1 cellular context compared by ENCODE assay signal in the genomic region with DNA sequence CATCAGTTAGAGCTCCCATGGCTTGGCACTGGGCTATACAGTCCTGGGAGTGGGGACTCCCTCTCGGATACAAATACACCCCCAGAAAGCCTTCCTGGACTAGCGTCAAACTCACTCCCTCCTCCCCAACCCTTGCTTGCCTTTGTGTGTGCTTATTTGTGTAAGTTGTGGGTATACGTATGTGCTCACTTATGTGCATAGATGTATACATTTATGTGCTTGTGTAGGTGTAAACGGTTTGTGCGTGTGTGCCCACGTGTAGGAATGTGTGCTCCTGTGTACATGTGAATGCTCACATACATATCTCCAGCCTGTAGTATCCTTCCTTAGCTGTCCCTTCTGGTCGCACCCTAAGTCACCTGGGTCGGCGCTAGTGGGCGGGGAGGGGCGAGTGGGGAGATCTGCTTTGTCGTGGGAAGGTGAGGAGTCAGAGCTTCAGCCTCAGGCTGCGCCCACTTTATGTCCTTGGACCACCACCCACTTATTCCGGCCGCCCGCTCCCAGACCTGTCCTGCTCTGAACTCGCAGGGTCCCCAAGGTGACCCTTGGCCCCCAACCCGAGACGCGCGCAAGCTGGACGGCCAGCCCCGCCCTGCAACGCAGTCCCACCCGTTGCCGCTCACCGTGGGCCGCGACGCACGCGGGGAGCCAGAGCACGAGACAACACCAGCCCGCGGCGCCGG.
A peak's percentile ranks its signal among the peaks of the same experiment; 100 is the strongest.
TF ChIP-seq lines count a peak whose summit lies in the region.

No MANE protein-coding gene starts in this region.

TF ChIP-seq in HepG2, 621 proteins besides CTCF, POLR2A, EP300 and RAD21 (continues in another document):
- no peak for TF ChIP-seq POLR2AphosphoS2 (IDR thresholded peaks at IDR 0.05; ENCODE audit: low read depth, low read length)
- TF ChIP-seq SSRP1 (CRISPR knock-in tag; IDR thresholded peaks at IDR 0.05) = no peak
- no peak for TF ChIP-seq KLF9 (CRISPR knock-in tag; IDR thresholded peaks at IDR 0.05; ENCODE audit: low read depth)
- no peak for TF ChIP-seq TRIM24 (CRISPR knock-in tag; IDR thresholded peaks at IDR 0.05)
- no peak for TF ChIP-seq ZNF232 (CRISPR knock-in tag; IDR thresholded peaks at IDR 0.05; ENCODE audit: borderline replicate concordance)
- TF ChIP-seq GZF1 (CRISPR knock-in tag; IDR thresholded peaks at IDR 0.05) = no peak
- no peak for TF ChIP-seq ZNF562 (CRISPR knock-in tag; IDR thresholded peaks at IDR 0.05; ENCODE audit: borderline replicate concordance)
- no peak for TF ChIP-seq CHD4 (IDR thresholded peaks at IDR 0.05; ENCODE audit: borderline replicate concordance, low read length)
- no peak for TF ChIP-seq MED1 (CRISPR knock-in tag; IDR thresholded peaks at IDR 0.05)
- no peak for TF ChIP-seq ZNF136 (CRISPR knock-in tag; IDR thresholded peaks at IDR 0.05; ENCODE audit: low read depth)
- TF ChIP-seq, protein P1, sequence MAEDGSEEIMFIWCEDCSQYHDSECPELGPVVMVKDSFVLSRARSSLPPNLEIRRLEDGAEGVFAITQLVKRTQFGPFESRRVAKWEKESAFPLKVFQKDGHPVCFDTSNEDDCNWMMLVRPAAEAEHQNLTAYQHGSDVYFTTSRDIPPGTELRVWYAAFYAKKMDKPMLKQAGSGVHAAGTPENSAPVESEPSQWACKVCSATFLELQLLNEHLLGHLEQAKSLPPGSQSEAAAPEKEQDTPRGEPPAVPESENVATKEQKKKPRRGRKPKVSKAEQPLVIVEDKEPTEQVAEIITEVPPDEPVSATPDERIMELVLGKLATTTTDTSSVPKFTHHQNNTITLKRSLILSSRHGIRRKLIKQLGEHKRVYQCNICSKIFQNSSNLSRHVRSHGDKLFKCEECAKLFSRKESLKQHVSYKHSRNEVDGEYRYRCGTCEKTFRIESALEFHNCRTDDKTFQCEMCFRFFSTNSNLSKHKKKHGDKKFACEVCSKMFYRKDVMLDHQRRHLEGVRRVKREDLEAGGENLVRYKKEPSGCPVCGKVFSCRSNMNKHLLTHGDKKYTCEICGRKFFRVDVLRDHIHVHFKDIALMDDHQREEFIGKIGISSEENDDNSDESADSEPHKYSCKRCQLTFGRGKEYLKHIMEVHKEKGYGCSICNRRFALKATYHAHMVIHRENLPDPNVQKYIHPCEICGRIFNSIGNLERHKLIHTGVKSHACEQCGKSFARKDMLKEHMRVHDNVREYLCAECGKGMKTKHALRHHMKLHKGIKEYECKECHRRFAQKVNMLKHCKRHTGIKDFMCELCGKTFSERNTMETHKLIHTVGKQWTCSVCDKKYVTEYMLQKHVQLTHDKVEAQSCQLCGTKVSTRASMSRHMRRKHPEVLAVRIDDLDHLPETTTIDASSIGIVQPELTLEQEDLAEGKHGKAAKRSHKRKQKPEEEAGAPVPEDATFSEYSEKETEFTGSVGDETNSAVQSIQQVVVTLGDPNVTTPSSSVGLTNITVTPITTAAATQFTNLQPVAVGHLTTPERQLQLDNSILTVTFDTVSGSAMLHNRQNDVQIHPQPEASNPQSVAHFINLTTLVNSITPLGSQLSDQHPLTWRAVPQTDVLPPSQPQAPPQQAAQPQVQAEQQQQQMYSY (CRISPR knock-in tag; IDR thresholded peaks at IDR 0.05) = no peak
- no peak for TF ChIP-seq HOXA7 (CRISPR knock-in tag; IDR thresholded peaks at IDR 0.05)
- 0 out of 2 replicates have a peak, but pooled peaks have one; percentile 40 for TF ChIP-seq NR2C2 (CRISPR knock-in tag; IDR thresholded peaks at IDR 0.05; ENCODE audit: borderline replicate concordance)
- TF ChIP-seq ATF1 (CRISPR knock-in tag; IDR thresholded peaks at IDR 0.05) = no peak
- TF ChIP-seq, protein P2, sequence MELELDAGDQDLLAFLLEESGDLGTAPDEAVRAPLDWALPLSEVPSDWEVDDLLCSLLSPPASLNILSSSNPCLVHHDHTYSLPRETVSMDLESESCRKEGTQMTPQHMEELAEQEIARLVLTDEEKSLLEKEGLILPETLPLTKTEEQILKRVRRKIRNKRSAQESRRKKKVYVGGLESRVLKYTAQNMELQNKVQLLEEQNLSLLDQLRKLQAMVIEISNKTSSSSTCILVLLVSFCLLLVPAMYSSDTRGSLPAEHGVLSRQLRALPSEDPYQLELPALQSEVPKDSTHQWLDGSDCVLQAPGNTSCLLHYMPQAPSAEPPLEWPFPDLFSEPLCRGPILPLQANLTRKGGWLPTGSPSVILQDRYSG (CRISPR knock-in tag; IDR thresholded peaks at IDR 0.05) = no peak
- TF ChIP-seq, protein P3, sequence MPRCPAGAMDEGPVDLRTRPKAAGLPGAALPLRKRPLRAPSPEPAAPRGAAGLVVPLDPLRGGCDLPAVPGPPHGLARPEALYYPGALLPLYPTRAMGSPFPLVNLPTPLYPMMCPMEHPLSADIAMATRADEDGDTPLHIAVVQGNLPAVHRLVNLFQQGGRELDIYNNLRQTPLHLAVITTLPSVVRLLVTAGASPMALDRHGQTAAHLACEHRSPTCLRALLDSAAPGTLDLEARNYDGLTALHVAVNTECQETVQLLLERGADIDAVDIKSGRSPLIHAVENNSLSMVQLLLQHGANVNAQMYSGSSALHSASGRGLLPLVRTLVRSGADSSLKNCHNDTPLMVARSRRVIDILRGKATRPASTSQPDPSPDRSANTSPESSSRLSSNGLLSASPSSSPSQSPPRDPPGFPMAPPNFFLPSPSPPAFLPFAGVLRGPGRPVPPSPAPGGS (CRISPR knock-in tag; IDR thresholded peaks at IDR 0.05) = no peak
- TF ChIP-seq HNRNPH1 (optimal IDR thresholded peaks at IDR 0.05; ENCODE audit: low read depth, low read length) = no peak
- no peak for TF ChIP-seq SP4 (CRISPR knock-in tag; IDR thresholded peaks at IDR 0.05)
- TF ChIP-seq ZNF768 (CRISPR knock-in tag; IDR thresholded peaks at IDR 0.05) = peak; percentile 19; the same call in 1 of the 2 replicates
- TF ChIP-seq, protein P4, sequence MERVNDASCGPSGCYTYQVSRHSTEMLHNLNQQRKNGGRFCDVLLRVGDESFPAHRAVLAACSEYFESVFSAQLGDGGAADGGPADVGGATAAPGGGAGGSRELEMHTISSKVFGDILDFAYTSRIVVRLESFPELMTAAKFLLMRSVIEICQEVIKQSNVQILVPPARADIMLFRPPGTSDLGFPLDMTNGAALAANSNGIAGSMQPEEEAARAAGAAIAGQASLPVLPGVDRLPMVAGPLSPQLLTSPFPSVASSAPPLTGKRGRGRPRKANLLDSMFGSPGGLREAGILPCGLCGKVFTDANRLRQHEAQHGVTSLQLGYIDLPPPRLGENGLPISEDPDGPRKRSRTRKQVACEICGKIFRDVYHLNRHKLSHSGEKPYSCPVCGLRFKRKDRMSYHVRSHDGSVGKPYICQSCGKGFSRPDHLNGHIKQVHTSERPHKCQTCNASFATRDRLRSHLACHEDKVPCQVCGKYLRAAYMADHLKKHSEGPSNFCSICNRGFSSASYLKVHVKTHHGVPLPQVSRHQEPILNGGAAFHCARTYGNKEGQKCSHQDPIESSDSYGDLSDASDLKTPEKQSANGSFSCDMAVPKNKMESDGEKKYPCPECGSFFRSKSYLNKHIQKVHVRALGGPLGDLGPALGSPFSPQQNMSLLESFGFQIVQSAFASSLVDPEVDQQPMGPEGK (CRISPR knock-in tag; IDR thresholded peaks at IDR 0.05) = no peak
- no peak for TF ChIP-seq ZMYM4 (CRISPR knock-in tag; IDR thresholded peaks at IDR 0.05)
- TF ChIP-seq NR3C1 (CRISPR knock-in tag; IDR thresholded peaks at IDR 0.05) = no peak
- TF ChIP-seq PLRG1 (conservative IDR thresholded peaks at IDR 0.05) = no peak
- no peak for TF ChIP-seq ZBTB21 (CRISPR knock-in tag; IDR thresholded peaks at IDR 0.05)
- peak; percentile 81; the same call in 1 of the 2 replicates for TF ChIP-seq ZNF510 (CRISPR knock-in tag; IDR thresholded peaks at IDR 0.05; ENCODE audit: low read depth)
- no peak for TF ChIP-seq NAIF1 (CRISPR knock-in tag; IDR thresholded peaks at IDR 0.05; ENCODE audit: borderline replicate concordance)
- TF ChIP-seq ZNF33B (CRISPR knock-in tag; IDR thresholded peaks at IDR 0.05) = no peak
- TF ChIP-seq, protein P5, sequence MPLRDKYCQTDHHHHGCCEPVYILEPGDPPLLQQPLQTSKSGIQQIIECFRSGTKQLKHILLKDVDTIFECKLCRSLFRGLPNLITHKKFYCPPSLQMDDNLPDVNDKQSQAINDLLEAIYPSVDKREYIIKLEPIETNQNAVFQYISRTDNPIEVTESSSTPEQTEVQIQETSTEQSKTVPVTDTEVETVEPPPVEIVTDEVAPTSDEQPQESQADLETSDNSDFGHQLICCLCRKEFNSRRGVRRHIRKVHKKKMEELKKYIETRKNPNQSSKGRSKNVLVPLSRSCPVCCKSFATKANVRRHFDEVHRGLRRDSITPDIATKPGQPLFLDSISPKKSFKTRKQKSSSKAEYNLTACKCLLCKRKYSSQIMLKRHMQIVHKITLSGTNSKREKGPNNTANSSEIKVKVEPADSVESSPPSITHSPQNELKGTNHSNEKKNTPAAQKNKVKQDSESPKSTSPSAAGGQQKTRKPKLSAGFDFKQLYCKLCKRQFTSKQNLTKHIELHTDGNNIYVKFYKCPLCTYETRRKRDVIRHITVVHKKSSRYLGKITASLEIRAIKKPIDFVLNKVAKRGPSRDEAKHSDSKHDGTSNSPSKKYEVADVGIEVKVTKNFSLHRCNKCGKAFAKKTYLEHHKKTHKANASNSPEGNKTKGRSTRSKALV (CRISPR knock-in tag; IDR thresholded peaks at IDR 0.05) = no peak
- TF ChIP-seq, protein P6, sequence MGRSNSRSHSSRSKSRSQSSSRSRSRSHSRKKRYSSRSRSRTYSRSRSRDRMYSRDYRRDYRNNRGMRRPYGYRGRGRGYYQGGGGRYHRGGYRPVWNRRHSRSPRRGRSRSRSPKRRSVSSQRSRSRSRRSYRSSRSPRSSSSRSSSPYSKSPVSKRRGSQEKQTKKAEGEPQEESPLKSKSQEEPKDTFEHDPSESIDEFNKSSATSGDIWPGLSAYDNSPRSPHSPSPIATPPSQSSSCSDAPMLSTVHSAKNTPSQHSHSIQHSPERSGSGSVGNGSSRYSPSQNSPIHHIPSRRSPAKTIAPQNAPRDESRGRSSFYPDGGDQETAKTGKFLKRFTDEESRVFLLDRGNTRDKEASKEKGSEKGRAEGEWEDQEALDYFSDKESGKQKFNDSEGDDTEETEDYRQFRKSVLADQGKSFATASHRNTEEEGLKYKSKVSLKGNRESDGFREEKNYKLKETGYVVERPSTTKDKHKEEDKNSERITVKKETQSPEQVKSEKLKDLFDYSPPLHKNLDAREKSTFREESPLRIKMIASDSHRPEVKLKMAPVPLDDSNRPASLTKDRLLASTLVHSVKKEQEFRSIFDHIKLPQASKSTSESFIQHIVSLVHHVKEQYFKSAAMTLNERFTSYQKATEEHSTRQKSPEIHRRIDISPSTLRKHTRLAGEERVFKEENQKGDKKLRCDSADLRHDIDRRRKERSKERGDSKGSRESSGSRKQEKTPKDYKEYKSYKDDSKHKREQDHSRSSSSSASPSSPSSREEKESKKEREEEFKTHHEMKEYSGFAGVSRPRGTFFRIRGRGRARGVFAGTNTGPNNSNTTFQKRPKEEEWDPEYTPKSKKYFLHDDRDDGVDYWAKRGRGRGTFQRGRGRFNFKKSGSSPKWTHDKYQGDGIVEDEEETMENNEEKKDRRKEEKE (IDR thresholded peaks at IDR 0.05) = no peak
- TF ChIP-seq, protein P7, sequence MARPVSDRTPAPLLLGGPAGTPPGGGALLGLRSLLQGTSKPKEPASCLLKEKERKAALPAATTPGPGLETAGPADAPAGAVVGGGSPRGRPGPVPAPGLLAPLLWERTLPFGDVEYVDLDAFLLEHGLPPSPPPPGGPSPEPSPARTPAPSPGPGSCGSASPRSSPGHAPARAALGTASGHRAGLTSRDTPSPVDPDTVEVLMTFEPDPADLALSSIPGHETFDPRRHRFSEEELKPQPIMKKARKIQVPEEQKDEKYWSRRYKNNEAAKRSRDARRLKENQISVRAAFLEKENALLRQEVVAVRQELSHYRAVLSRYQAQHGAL (CRISPR knock-in tag; IDR thresholded peaks at IDR 0.05; ENCODE audit: not compliant biosample characterization) = no peak
- TF ChIP-seq TCF12 (IDR thresholded peaks at IDR 0.05) = no peak
- TF ChIP-seq TCF12 (CRISPR knock-in tag; IDR thresholded peaks at IDR 0.05) = no peak
- TF ChIP-seq ELF1 (CRISPR knock-in tag; IDR thresholded peaks at IDR 0.05) = no peak
- TF ChIP-seq, protein P8, sequence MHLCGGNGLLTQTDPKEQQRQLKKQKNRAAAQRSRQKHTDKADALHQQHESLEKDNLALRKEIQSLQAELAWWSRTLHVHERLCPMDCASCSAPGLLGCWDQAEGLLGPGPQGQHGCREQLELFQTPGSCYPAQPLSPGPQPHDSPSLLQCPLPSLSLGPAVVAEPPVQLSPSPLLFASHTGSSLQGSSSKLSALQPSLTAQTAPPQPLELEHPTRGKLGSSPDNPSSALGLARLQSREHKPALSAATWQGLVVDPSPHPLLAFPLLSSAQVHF (CRISPR knock-in tag; IDR thresholded peaks at IDR 0.05) = no peak
- TF ChIP-seq FOXK2 (IDR thresholded peaks at IDR 0.05) = no peak
- TF ChIP-seq NFKB2 (CRISPR knock-in tag; IDR thresholded peaks at IDR 0.05; ENCODE audit: borderline replicate concordance) = no peak
- TF ChIP-seq, protein P9, sequence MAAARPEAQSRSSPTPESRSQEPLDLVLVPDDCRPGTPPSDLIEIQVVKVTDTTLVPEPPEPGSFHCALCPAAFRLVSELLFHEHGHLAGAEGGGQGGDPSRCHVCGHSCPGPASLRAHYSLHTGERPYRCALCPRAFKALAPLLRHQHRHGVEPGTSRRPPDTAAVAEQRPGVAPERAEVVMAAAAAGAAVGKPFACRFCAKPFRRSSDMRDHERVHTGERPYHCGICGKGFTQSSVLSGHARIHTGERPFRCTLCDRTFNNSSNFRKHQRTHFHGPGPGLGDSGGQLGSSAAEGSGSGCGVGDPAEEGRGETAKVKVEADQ (CRISPR knock-in tag; IDR thresholded peaks at IDR 0.05; ENCODE audit: borderline replicate concordance) = no peak
- no peak for TF ChIP-seq MEIS2 (CRISPR knock-in tag; IDR thresholded peaks at IDR 0.05)
- TF ChIP-seq EEA1 (CRISPR knock-in tag; IDR thresholded peaks at IDR 0.05; ENCODE audit: borderline replicate concordance) = no peak
- TF ChIP-seq ZNF776 (CRISPR knock-in tag; IDR thresholded peaks at IDR 0.05) = peak; percentile 28
- TF ChIP-seq, protein P10, sequence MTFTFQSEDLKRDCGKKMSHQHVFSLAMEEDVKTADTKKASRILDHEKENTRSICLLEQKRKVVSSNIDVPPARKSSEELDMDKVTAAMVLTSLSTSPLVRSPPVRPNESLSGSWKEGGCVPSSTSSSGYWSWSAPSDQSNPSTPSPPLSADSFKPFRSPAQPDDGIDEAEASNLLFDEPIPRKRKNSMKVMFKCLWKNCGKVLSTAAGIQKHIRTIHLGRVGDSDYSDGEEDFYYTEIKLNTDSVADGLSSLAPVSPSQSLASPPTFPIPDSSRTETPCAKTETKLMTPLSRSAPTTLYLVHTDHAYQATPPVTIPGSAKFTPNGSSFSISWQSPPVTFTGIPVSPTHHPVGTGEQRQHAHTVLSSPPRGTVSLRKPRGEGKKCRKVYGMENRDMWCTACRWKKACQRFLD (CRISPR knock-in tag; IDR thresholded peaks at IDR 0.05; ENCODE audit: borderline replicate concordance) = no peak
- TF ChIP-seq, protein P11, sequence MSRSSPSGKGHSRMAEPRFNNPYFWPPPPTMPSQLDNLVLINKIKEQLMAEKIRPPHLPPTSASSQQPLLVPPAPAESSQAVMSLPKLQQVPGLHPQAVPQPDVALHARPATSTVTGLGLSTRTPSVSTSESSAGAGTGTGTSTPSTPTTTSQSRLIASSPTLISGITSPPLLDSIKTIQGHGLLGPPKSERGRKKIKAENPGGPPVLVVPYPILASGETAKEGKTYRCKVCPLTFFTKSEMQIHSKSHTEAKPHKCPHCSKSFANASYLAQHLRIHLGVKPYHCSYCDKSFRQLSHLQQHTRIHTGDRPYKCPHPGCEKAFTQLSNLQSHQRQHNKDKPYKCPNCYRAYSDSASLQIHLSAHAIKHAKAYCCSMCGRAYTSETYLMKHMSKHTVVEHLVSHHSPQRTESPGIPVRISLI (CRISPR knock-in tag; IDR thresholded peaks at IDR 0.05; ENCODE audit: borderline replicate concordance) = 0 out of 2 replicates have a peak, but pooled peaks have one; percentile 9
- TF ChIP-seq ZNF570 (CRISPR knock-in tag; IDR thresholded peaks at IDR 0.05; ENCODE audit: borderline replicate concordance) = no peak
- no peak for TF ChIP-seq ZNF234 (CRISPR knock-in tag; conservative IDR thresholded peaks at IDR 0.05)
- TF ChIP-seq ZNF883 (CRISPR knock-in tag; IDR thresholded peaks at IDR 0.05; ENCODE audit: not compliant biosample characterization) = no peak
- TF ChIP-seq PRMT3 (CRISPR knock-in tag; IDR thresholded peaks at IDR 0.05; ENCODE audit: borderline replicate concordance, low read depth) = 0 out of 2 replicates have a peak, but pooled peaks have one; percentile 32
